In the genomic region with DNA sequence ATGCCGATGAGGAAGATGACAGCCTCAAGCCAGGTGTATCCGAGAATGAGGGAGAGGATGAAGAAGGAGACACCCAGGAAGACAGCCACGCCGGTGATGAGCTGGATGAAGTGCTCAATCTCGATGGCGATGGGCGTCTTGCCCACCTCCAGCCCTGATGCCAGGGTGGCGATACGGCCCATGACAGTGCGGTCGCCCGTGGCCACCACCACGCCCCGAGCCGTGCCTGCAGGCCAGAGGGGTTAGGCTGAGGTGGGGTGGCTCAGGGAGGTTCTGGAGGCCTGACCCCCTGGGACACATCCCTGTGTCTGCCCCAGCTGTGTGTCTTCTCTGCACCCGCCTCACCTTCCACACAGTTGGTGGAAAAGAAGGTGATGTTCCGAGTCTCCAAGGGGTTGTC, we compare ENCODE assay signal across 21 cellular contexts. TPM values are rescaled to one million over a fixed set of nuclear protein-coding genes. Genes with fewer than 3 reads are reported as not detected.
DNase-seq lines count a peak whose midpoint lies in the region; ATAC-seq and TF ChIP-seq lines count a peak whose summit lies in the region.
"Had no signal": no experiment of that assay in that cellular context is flagged by ENCODE, and none has a peak within 500 bp of the region (broad histone marks: within the 10 kb centered on the region; RNA-seq: fewer than 3 reads in every experiment).

No MANE protein-coding gene starts in this region.

- H3K79me1 ChIP-seq in H9 (ENCODE audit: insufficient read depth, low read depth, low read length, poor library complexity, severe bottlenecking) (no peaks in the 10 kb centered on the region), mesenchymal stem cell (replicated peaks; ENCODE audit: low read length, poor library complexity, severe bottlenecking) (no peaks in the 10 kb centered on the region)

- H3K27me3 Mint-ChIP-seq in activated naive CD8-positive, alpha-beta T cell treated with anti-CD3 and anti-CD28 coated beads, Interleukin-2, amount 10 ng/mL, durations not matched to agents 7 days and 5 days = no peaks in the 10 kb centered on the region
- no peaks in the 10 kb centered on the region for H3K27me3 Mint-ChIP-seq in activated naive CD8-positive, alpha-beta T cell treated with anti-CD3 and anti-CD28 coated beads for 36 hours
- H3K27me3 Mint-ChIP-seq in H9 (ENCODE audit: low read depth) = no peaks in the 10 kb centered on the region; the same call in 1 of the 2 replicates
- H3K27me3 Mint-ChIP-seq in GM23338 (ENCODE audit: insufficient read depth, low read depth, poor library complexity) = peaks cover 4% of the 10 kb centered on the region
- H3K27me3 Mint-ChIP-seq: B cell; CD4-positive, CD25-positive, alpha-beta regulatory T cell had no signal

- H2BK120ac ChIP-seq in H9 (ENCODE audit: low read depth, low read length, poor library complexity, severe bottlenecking) = no peak overlapping the region
- H2BK120ac ChIP-seq in mesenchymal stem cell (ENCODE audit: low read depth, low read length) = no peak overlapping the region

- H2AFZ ChIP-seq in H9 (ENCODE audit: low read length) = no peak overlapping the region
- no peak overlapping the region for H2AFZ ChIP-seq in mesenchymal stem cell (ENCODE audit: low read depth, low read length)
- no peak overlapping the region for H2AFZ ChIP-seq in GM23338

- H3K4me3 ChIP-seq in mesenchymal stem cell (ENCODE audit: insufficient read depth in 1 of 2, low read depth in 1 of 2, low read length in 2 of 2) (no peak overlapping the region), GM23338 (no peak overlapping the region)
- H3K4me3 ChIP-seq: BLaER1 had no signal

- no CpG with 5 or more reads among the region's 17 CpGs for WGBS in H9 (ENCODE audit: extremely low coverage, insufficient read length, low lambda C conversion rate)
- WGBS in mesenchymal stem cell = 95% methylated on average over 17 of the region's 17 CpGs

- no peak overlapping the region for H2BK20ac ChIP-seq in H9 (ENCODE audit: low read depth, low read length, poor library complexity, severe bottlenecking)

- no peak overlapping the region for H3K4me3 Mint-ChIP-seq in activated naive CD8-positive, alpha-beta T cell treated with anti-CD3 and anti-CD28 coated beads, Interleukin-2, amount 10 ng/mL, durations not matched to agents 7 days and 5 days
- no peak overlapping the region for H3K4me3 Mint-ChIP-seq in activated naive CD8-positive, alpha-beta T cell treated with anti-CD3 and anti-CD28 coated beads for 36 hours
- H3K4me3 Mint-ChIP-seq in H9 = no peak overlapping the region
- H3K4me3 Mint-ChIP-seq in stimulated activated effector memory CD8-positive, alpha-beta T cell treated with anti-CD3 and anti-CD28 coated beads, Interleukin-12 subunit alpha, Interleukin-12 subunit beta, amount 100 ng/mL, for 72 hours = no peak overlapping the region
- no peak overlapping the region for H3K4me3 Mint-ChIP-seq in GM23338
- H3K4me3 Mint-ChIP-seq: B cell; CD4-positive, CD25-positive, alpha-beta regulatory T cell; CD8-positive, alpha-beta T cell; HFFc6 had no signal

- H3K23ac ChIP-seq in H9 (ENCODE audit: insufficient read length, low read depth, low read length) (no peak overlapping the region), mesenchymal stem cell (ENCODE audit: low read length in 2 of 2) (no peak overlapping the region)

- no peak for ATAC-seq in activated naive CD8-positive, alpha-beta T cell treated with anti-CD3 and anti-CD28 coated beads, Interleukin-2, amount 10 ng/mL, durations not matched to agents 7 days and 5 days (ENCODE audit: low read depth)
- ATAC-seq in stimulated activated effector memory CD8-positive, alpha-beta T cell treated with anti-CD3 and anti-CD28 coated beads, Interleukin-12 subunit alpha, Interleukin-12 subunit beta, amount 100 ng/mL, for 72 hours = no peak
- no peak for ATAC-seq in HG02610 (IDR thresholded peaks at IDR 0.05; ENCODE audit: unreplicated experiment)
- ATAC-seq in GM23338 = no peak
- ATAC-seq: CD8-positive, alpha-beta T cell; HCT116 had no signal

- H2BK5ac ChIP-seq in H9 (ENCODE audit: insufficient read length, low read length) (no peak overlapping the region), mesenchymal stem cell (ENCODE audit: low read depth, low read length, poor library complexity, severe bottlenecking) (no peak overlapping the region)

- TF ChIP-seq CTCF in H9 (conservative IDR thresholded peaks at IDR 0.05) (no peak), GM23338 (conservative IDR thresholded peaks at IDR 0.05; ENCODE audit: low read depth in 2 of 2) (no peak)

- H4K5ac ChIP-seq in H9 (ENCODE audit: insufficient read length, low read depth, low read length) = no peak overlapping the region

- H2BK15ac ChIP-seq in H9 (ENCODE audit: low read depth, low read length) (no peak overlapping the region), mesenchymal stem cell (ENCODE audit: low read depth, poor library complexity, severe bottlenecking) (no peak overlapping the region)

- H3K56ac ChIP-seq in H9 (ENCODE audit: insufficient read length, low read depth, low read length) = no peak overlapping the region

- H3K23me2 ChIP-seq in H9 (ENCODE audit: insufficient read length, low read depth, low read length, poor library complexity, severe bottlenecking) = no peaks in the 10 kb centered on the region

- no peak overlapping the region for H4K8ac ChIP-seq in H9 (replicated peaks; ENCODE audit: insufficient read length, low read depth, low read length)
- H4K8ac ChIP-seq in mesenchymal stem cell (ENCODE audit: low read length) = no peak overlapping the region

- no peak for DNase-seq in activated naive CD8-positive, alpha-beta T cell treated with anti-CD3 and anti-CD28 coated beads, Interleukin-2, amount 10 ng/mL, durations not matched to agents 7 days and 5 days
- no peak for DNase-seq in activated naive CD8-positive, alpha-beta T cell treated with anti-CD3 and anti-CD28 coated beads for 36 hours
- DNase-seq in H9 = peak; percentile 15
- DNase-seq in mesenchymal stem cell = no peak
- DNase-seq in stimulated activated effector memory CD8-positive, alpha-beta T cell treated with anti-CD3 and anti-CD28 coated beads, Interleukin-12 subunit alpha, Interleukin-12 subunit beta, amount 100 ng/mL, for 72 hours (ENCODE audit: low spot score in 2 of 2) = no peak
- DNase-seq in GM23338 (ENCODE audit: low spot score) = no peak
- DNase-seq: Caco-2; CD4-positive, CD25-positive, alpha-beta regulatory T cell; CD8-positive, alpha-beta T cell; DMS153; DND-41; H7; HFFc6 had no signal

- no peak overlapping the region for H3K27ac ChIP-seq in H9 (ENCODE audit: insufficient read length, low read depth, low read length)
- H3K27ac ChIP-seq in mesenchymal stem cell (ENCODE audit: low read length, poor library complexity, severe bottlenecking) = no peak overlapping the region
- no peak overlapping the region for H3K27ac ChIP-seq in GM23338 (ENCODE audit: low read depth)
- H3K27ac ChIP-seq: 22Rv1, BLaER1, C4-2B had no signal

- no peaks in the 10 kb centered on the region for H3K36me3 Mint-ChIP-seq in activated naive CD8-positive, alpha-beta T cell treated with anti-CD3 and anti-CD28 coated beads, Interleukin-2, amount 10 ng/mL, durations not matched to agents 7 days and 5 days
- peaks cover 2% of the 10 kb centered on the region for H3K36me3 Mint-ChIP-seq in activated naive CD8-positive, alpha-beta T cell treated with anti-CD3 and anti-CD28 coated beads for 36 hours
- H3K36me3 Mint-ChIP-seq in H9 (ENCODE audit: insufficient read depth in 1 of 3, low read depth in 3 of 3) = peaks cover 6 to 31% (median 15%) of the 10 kb centered on the region in 3 experiments; a peak in 6 of 7 replicates
- no peaks in the 10 kb centered on the region for H3K36me3 Mint-ChIP-seq in stimulated activated effector memory CD8-positive, alpha-beta T cell treated with anti-CD3 and anti-CD28 coated beads, Interleukin-12 subunit alpha, Interleukin-12 subunit beta, amount 100 ng/mL, for 72 hours
- peaks cover 27% of the 10 kb centered on the region for H3K36me3 Mint-ChIP-seq in GM23338 (ENCODE audit: low read depth)

- H3K79me2 ChIP-seq in H9 (ENCODE audit: insufficient read depth, low read length) (no peaks in the 10 kb centered on the region), GM23338 (replicated peaks; ENCODE audit: insufficient read depth) (no peaks in the 10 kb centered on the region)

- H4K20me1 ChIP-seq in H9 (ENCODE audit: control insufficient read depth, insufficient read depth, insufficient read length) (no peaks in the 10 kb centered on the region), GM23338 (replicated peaks; ENCODE audit: insufficient read depth) (peaks cover 3% of the 10 kb centered on the region; the same call in 1 of the 2 replicates)

- H4K91ac ChIP-seq in H9 (ENCODE audit: insufficient read length, low read depth, low read length) (no peak overlapping the region), mesenchymal stem cell (ENCODE audit: low read length) (peak overlapping the region; percentile 9)

- H3K9me3 ChIP-seq in H9 (ENCODE audit: control insufficient read depth, low read depth, low read length) (no peaks in the 10 kb centered on the region), mesenchymal stem cell (ENCODE audit: control insufficient read depth, low read length) (no peaks in the 10 kb centered on the region)
- H3K9me3 ChIP-seq: BLaER1, Caco-2 had no signal

- H3K36me3 ChIP-seq in mesenchymal stem cell (ENCODE audit: control insufficient read depth in 1 of 2, insufficient read depth in 2 of 2, low read depth in 1 of 2, low read length in 2 of 2) (no peaks in the 10 kb centered on the region), GM23338 (ENCODE audit: insufficient read depth) (0 out of 2 replicates have a peak, but pooled peaks cover 3% of the 10 kb centered on the region)

- no peak overlapping the region for H3K4me2 ChIP-seq in H9 (ENCODE audit: insufficient read depth, insufficient read length, low read length)
- no peak overlapping the region for H3K4me2 ChIP-seq in mesenchymal stem cell (ENCODE audit: low read length, poor library complexity, severe bottlenecking)
- H3K4me2 ChIP-seq in GM23338 = no peak overlapping the region
- H3K4me2 ChIP-seq: BLaER1 had no signal

- H3K4ac ChIP-seq in H9 (ENCODE audit: low read depth, low read length) (no peak overlapping the region), mesenchymal stem cell (ENCODE audit: low read depth in 1 of 2, low read length in 2 of 2) (no peak overlapping the region)

- H3K9ac ChIP-seq in H9 (ENCODE audit: extremely low read depth, insufficient read length, low read length) (no peak overlapping the region), mesenchymal stem cell (ENCODE audit: low read length) (no peak overlapping the region)
- H3K9ac ChIP-seq: BLaER1 had no signal

- H3K9me3 Mint-ChIP-seq in activated naive CD8-positive, alpha-beta T cell treated with anti-CD3 and anti-CD28 coated beads, Interleukin-2, amount 10 ng/mL, durations not matched to agents 7 days and 5 days = no peaks in the 10 kb centered on the region
- H3K9me3 Mint-ChIP-seq in activated naive CD8-positive, alpha-beta T cell treated with anti-CD3 and anti-CD28 coated beads for 36 hours = no peaks in the 10 kb centered on the region
- H3K9me3 Mint-ChIP-seq in H9 (no peaks in the 10 kb centered on the region), GM23338 (no peaks in the 10 kb centered on the region)
- H3K9me3 Mint-ChIP-seq in stimulated activated effector memory CD8-positive, alpha-beta T cell treated with anti-CD3 and anti-CD28 coated beads, Interleukin-12 subunit alpha, Interleukin-12 subunit beta, amount 100 ng/mL, for 72 hours = no peaks in the 10 kb centered on the region
- H3K9me3 Mint-ChIP-seq: CD4-positive, CD25-positive, alpha-beta regulatory T cell; CD8-positive, alpha-beta T cell; HFFc6 had no signal

- H2AK5ac ChIP-seq in H9 (ENCODE audit: insufficient read length, low read length) (no peak overlapping the region), mesenchymal stem cell (ENCODE audit: low read length, severe bottlenecking) (no peak overlapping the region)

- H3T11ph ChIP-seq in H9 (ENCODE audit: low read length) = no peak overlapping the region

- no peaks in the 10 kb centered on the region for H3K4me1 ChIP-seq in H9 (ENCODE audit: insufficient read depth, low read length)
- no peaks in the 10 kb centered on the region for H3K4me1 ChIP-seq in mesenchymal stem cell (ENCODE audit: control insufficient read depth, insufficient read depth, low read depth, low read length)
- H3K4me1 ChIP-seq in GM23338 (ENCODE audit: insufficient read depth) = no peaks in the 10 kb centered on the region
- H3K4me1 ChIP-seq: BLaER1, Caco-2 had no signal

- 0 out of 2 replicates have a peak, but pooled peaks cover 3% of the 10 kb centered on the region for H3F3A ChIP-seq in GM23338 (replicated peaks; ENCODE audit: low read depth)

- POLR2A ChIA-PET in activated naive CD8-positive, alpha-beta T cell treated with anti-CD3 and anti-CD28 coated beads, Interleukin-2, amount 10 ng/mL, durations not matched to agents 7 days and 5 days (lab: Charles Lee) = no interaction called here

- H3K18ac ChIP-seq in H9 (ENCODE audit: insufficient read length, low read depth, low read length) (no peak overlapping the region), mesenchymal stem cell (ENCODE audit: low read depth in 1 of 2, low read length in 2 of 2) (no peak overlapping the region)

- no peaks in the 10 kb centered on the region for H3K4me1 Mint-ChIP-seq in activated naive CD8-positive, alpha-beta T cell treated with anti-CD3 and anti-CD28 coated beads, Interleukin-2, amount 10 ng/mL, durations not matched to agents 7 days and 5 days
- H3K4me1 Mint-ChIP-seq in activated naive CD8-positive, alpha-beta T cell treated with anti-CD3 and anti-CD28 coated beads for 36 hours = no peaks in the 10 kb centered on the region
- H3K4me1 Mint-ChIP-seq in H9 (no peaks in the 10 kb centered on the region), GM23338 (no peaks in the 10 kb centered on the region)
- no peaks in the 10 kb centered on the region for H3K4me1 Mint-ChIP-seq in stimulated activated effector memory CD8-positive, alpha-beta T cell treated with anti-CD3 and anti-CD28 coated beads, Interleukin-12 subunit alpha, Interleukin-12 subunit beta, amount 100 ng/mL, for 72 hours
- H3K4me1 Mint-ChIP-seq: B cell; CD4-positive, CD25-positive, alpha-beta regulatory T cell had no signal

- no peak overlapping the region for H2BK12ac ChIP-seq in H9 (ENCODE audit: insufficient read length, low read depth, low read length)
- no peak overlapping the region for H2BK12ac ChIP-seq in mesenchymal stem cell (ENCODE audit: low read length in 2 of 2)

- no peak overlapping the region for H3K14ac ChIP-seq in H9 (ENCODE audit: insufficient read depth, low read length)
- no peak overlapping the region for H3K14ac ChIP-seq in mesenchymal stem cell (ENCODE audit: low read length in 2 of 2)

- H3K27ac Mint-ChIP-seq in activated naive CD8-positive, alpha-beta T cell treated with anti-CD3 and anti-CD28 coated beads, Interleukin-2, amount 10 ng/mL, durations not matched to agents 7 days and 5 days = peak overlapping the region; percentile 28
- H3K27ac Mint-ChIP-seq in activated naive CD8-positive, alpha-beta T cell treated with anti-CD3 and anti-CD28 coated beads for 36 hours = no peak overlapping the region
- peak overlapping the region in 1 of 3 experiments; percentile 61; a peak in 1 of 7 replicates for H3K27ac Mint-ChIP-seq in H9
- H3K27ac Mint-ChIP-seq in stimulated activated effector memory CD8-positive, alpha-beta T cell treated with anti-CD3 and anti-CD28 coated beads, Interleukin-12 subunit alpha, Interleukin-12 subunit beta, amount 100 ng/mL, for 72 hours = peak overlapping the region; percentile 65
- no peak overlapping the region for H3K27ac Mint-ChIP-seq in GM23338
- H3K27ac Mint-ChIP-seq: B cell; CD4-positive, CD25-positive, alpha-beta regulatory T cell; CD8-positive, alpha-beta T cell; HFFc6 had no signal

- H3K27me3 ChIP-seq in H9 (ENCODE audit: insufficient read depth, low read length) = no peaks in the 10 kb centered on the region
- H3K27me3 ChIP-seq in mesenchymal stem cell (ENCODE audit: control insufficient read depth in 1 of 2, insufficient read depth in 1 of 2, low read length in 2 of 2) = peaks cover 11 to 56% of the 10 kb centered on the region in 2 experiments
- H3K27me3 ChIP-seq in GM23338 (ENCODE audit: insufficient read depth) = no peaks in the 10 kb centered on the region
- H3K27me3 ChIP-seq: BLaER1 had no signal

- H3K9me2 ChIP-seq in GM23338 (ENCODE audit: insufficient read depth) = no peaks in the 10 kb centered on the region

RNA-seq across cellular contexts. Expression of gene ATP1A3, which starts 9.1 kb away (rescaled TPM):
- total RNA-seq in activated naive CD8-positive, alpha-beta T cell treated with anti-CD3 and anti-CD28 coated beads, Interleukin-2, amount 10 ng/mL, durations not matched to agents 7 days and 5 days = 1 to 10 TPM; 4.5 to 7.1 TPM
- total RNA-seq in activated naive CD8-positive, alpha-beta T cell treated with anti-CD3 and anti-CD28 coated beads for 36 hours = 1 to 10 TPM; 4.3 to 4.8 TPM
- 11.6 and 12.0 TPM in 2 replicates for total RNA-seq in H9 (2021)
- polyA plus RNA-seq in mesenchymal stem cell (2013, experiment 1 of 2) = 0.08 TPM
- polyA plus RNA-seq in mesenchymal stem cell (2013, experiment 2 of 2) = 0.11 TPM
- 33.1 and 37.3 TPM in 2 replicates for total RNA-seq in GM23338 (2014; rRNA removed; shearing (Covaris generic))
- 11.0 and 11.5 TPM in 2 replicates for polyA plus RNA-seq in GM23338 (2016; fragmentation: Nextera tagmentation; extraction: Ambion mirVana)
- polyA plus RNA-seq: AG04450 had no signal

RNA-seq across cellular contexts. Expression of gene RABAC1, which starts 25.8 kb away (rescaled TPM):
- total RNA-seq in activated naive CD8-positive, alpha-beta T cell treated with anti-CD3 and anti-CD28 coated beads, Interleukin-2, amount 10 ng/mL, durations not matched to agents 7 days and 5 days = 10 to 100 TPM; 85.3 to 87.3 TPM
- 10 to 100 TPM; 46.9 to 50.7 TPM for total RNA-seq in activated naive CD8-positive, alpha-beta T cell treated with anti-CD3 and anti-CD28 coated beads for 36 hours
- total RNA-seq in H9 (2021) = 94.0 and 105 TPM in 2 replicates
- 292 TPM for polyA plus RNA-seq in mesenchymal stem cell (2013, experiment 1 of 2)
- polyA plus RNA-seq in mesenchymal stem cell (2013, experiment 2 of 2) = 293 TPM
- 113 and 151 TPM in 2 replicates for total RNA-seq in GM23338 (2014; rRNA removed; shearing (Covaris generic))
- 206 and 215 TPM in 2 replicates for polyA plus RNA-seq in GM23338 (2016; fragmentation: Nextera tagmentation; extraction: Ambion mirVana)

RNA-seq across cellular contexts. Expression of gene ERFL, which starts 56.7 kb away (rescaled TPM):
- 1 to 10 TPM; 4.3 to 4.5 TPM for total RNA-seq in activated naive CD8-positive, alpha-beta T cell treated with anti-CD3 and anti-CD28 coated beads, Interleukin-2, amount 10 ng/mL, durations not matched to agents 7 days and 5 days
- 1 to 10 TPM; 1.1 to 1.2 TPM for total RNA-seq in activated naive CD8-positive, alpha-beta T cell treated with anti-CD3 and anti-CD28 coated beads for 36 hours
- 0.11 and 0.22 TPM in 2 replicates for total RNA-seq in H9 (2021)
- 0.06 TPM for polyA plus RNA-seq in mesenchymal stem cell (2013, experiment 1 of 2)
- 0.05 TPM for polyA plus RNA-seq in mesenchymal stem cell (2013, experiment 2 of 2)
- total RNA-seq in GM23338 (2014; rRNA removed; shearing (Covaris generic)) = 0.69 TPM in 1 of 2 replicates, not detected in the other
- 0.14 TPM in 1 of 2 replicates, not detected in the other for polyA plus RNA-seq in GM23338 (2016; fragmentation: Nextera tagmentation; extraction: Ambion mirVana)
- total RNA-seq: H1, H7 had no signal
- polyA plus RNA-seq: AG04450; CD4-positive, CD25-positive, alpha-beta regulatory T cell had no signal

Comparison
In these comparisons a context has a peak if more than half of its experiments do, and no peak if none do; other contexts are left out.
1. H3K27ac Mint-ChIP-seq: peak in activated naive CD8-positive, alpha-beta T cell treated with anti-CD3 and anti-CD28 coated beads, Interleukin-2, amount 10 ng/mL, durations not matched to agents 7 days and 5 days (single experiment) and stimulated activated effector memory CD8-positive, alpha-beta T cell treated with anti-CD3 and anti-CD28 coated beads, Interleukin-12 subunit alpha, Interleukin-12 subunit beta, amount 100 ng/mL, for 72 hours (single experiment); none in activated naive CD8-positive, alpha-beta T cell treated with anti-CD3 and anti-CD28 coated beads for 36 hours (single experiment) and GM23338 (single experiment).